In genomic region chr5:77239126-77239741, GRCh38 we compare ENCODE assay signal across 8 cellular contexts. TPM values are rescaled to one million over a fixed set of nuclear protein-coding genes. Genes with fewer than 3 reads are reported as not detected.
DNase-seq lines count a peak whose midpoint lies in the region; ATAC-seq lines count a peak whose summit lies in the region.

No MANE protein-coding gene starts in this region.

- H3K27me3 Mint-ChIP-seq in activated T-cell treated with anti-CD3 and anti-CD28 coated beads, Interleukin-2, amount 50 U/mL, for 72 hours (ENCODE audit: low read depth) = peaks cover 23% of the 10 kb centered on the region

- ATAC-seq in activated T-cell treated with anti-CD3 and anti-CD28 coated beads, Interleukin-2, amount 50 U/mL, for 72 hours (replicated peaks in 1 of 2) = no peak

- H3K4me1 Mint-ChIP-seq in activated T-cell treated with anti-CD3 and anti-CD28 coated beads, Interleukin-2, amount 50 U/mL, for 72 hours (ENCODE audit: low read depth) = peaks cover 7% of the 10 kb centered on the region

- no peak overlapping the region for H3K27ac Mint-ChIP-seq in activated T-cell treated with anti-CD3 and anti-CD28 coated beads, Interleukin-2, amount 50 U/mL, for 72 hours

- intact Hi-C loops in posterior vena cava (cut with DNase I) = loop anchor here in 1 of 2 donors (10.0 kb wide), 1 partner anchor 546 kb away; no protein-coding TSS in a partner anchor

- H3K9me3 Mint-ChIP-seq in activated T-cell treated with anti-CD3 and anti-CD28 coated beads, Interleukin-2, amount 50 U/mL, for 72 hours = no peaks in the 10 kb centered on the region

- DNase-seq in DMS53 treated with DMSO at 0.1 percent for 48 hours (lab: John Stamatoyannopoulos, UW; ENCODE audit: unreplicated experiment) (peak; percentile 29), HuH-7 (ENCODE audit: low spot score) (peak; percentile 12), astrocyte of the hippocampus (ENCODE audit: low read depth, low spot score) (peak; percentile 9), lung microvascular endothelial cell (ENCODE audit: low read depth in 2 of 2) (peak; percentile 34 to 72), posterior vena cava (ENCODE audit: low spot score) (no peak), NCI-H1436 (lab: John Stamatoyannopoulos, UW) (no peak), KG1 (lab: John Stamatoyannopoulos, UW) (no peak)
- no peak for DNase-seq in activated T-cell treated with anti-CD3 and anti-CD28 coated beads, Interleukin-2, amount 50 U/mL, for 72 hours

- H3K36me3 Mint-ChIP-seq in activated T-cell treated with anti-CD3 and anti-CD28 coated beads, Interleukin-2, amount 50 U/mL, for 72 hours (ENCODE audit: insufficient read depth in 2 of 2) = peaks cover 0 to 1% of the 10 kb centered on the region in 2 donors

- H3K4me3 Mint-ChIP-seq in activated T-cell treated with anti-CD3 and anti-CD28 coated beads, Interleukin-2, amount 50 U/mL, for 72 hours = no peak overlapping the region

RNA-seq across cellular contexts. Expression of gene PDE8B, which starts 28.8 kb away (rescaled TPM):
- under 0.01 TPM in 2 replicates for total RNA-seq in lung microvascular endothelial cell
- 10 to 100 TPM in 1 of 2 donors, 1 to 10 TPM in 1; 7.7 to 15.1 TPM for total RNA-seq in posterior vena cava
- total RNA-seq in activated T-cell treated with anti-CD3 and anti-CD28 coated beads, Interleukin-2, amount 50 U/mL, for 72 hours = under 1 TPM; 0.07 to 0.36 TPM

Comparison
In these comparisons a context has a peak if more than half of its experiments do, and no peak if none do; other contexts are left out.
1. DNase-seq: peak in DMS53 treated with DMSO at 0.1 percent for 48 hours (single experiment), HuH-7 (single experiment), astrocyte of the hippocampus (single experiment) and lung microvascular endothelial cell (2 of 2); none in posterior vena cava (single experiment), activated T-cell treated with anti-CD3 and anti-CD28 coated beads, Interleukin-2, amount 50 U/mL, for 72 hours (0 of 2), NCI-H1436 (single experiment) and KG1 (single experiment).